Comparison of ENCODE assay signal across 1 cellular context in the genomic region with DNA sequence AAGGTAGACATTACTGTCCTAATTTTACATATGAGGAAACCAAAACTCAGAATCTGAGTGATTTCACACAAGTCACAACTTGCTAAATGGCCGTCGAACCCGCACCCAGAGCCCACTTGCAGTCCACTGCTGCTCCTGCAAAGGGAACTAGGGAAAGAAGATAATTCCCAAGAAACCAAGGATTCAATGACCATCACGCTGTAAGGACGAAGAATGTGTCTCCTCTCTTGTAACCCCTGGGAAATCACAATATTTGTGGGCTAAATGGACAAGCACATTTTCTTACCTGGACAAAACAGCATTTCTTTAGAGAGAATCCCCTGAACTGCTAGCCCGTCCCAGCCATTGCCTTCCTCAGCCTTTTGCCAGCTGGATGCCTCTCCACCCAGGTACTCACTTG.
TF ChIP-seq lines count a peak whose summit lies in the region.

No MANE protein-coding gene starts in this region.

TF ChIP-seq in WTC11, 78 proteins besides CTCF, POLR2A, EP300 and RAD21 (continued from another document):
- TF ChIP-seq, protein P1, sequence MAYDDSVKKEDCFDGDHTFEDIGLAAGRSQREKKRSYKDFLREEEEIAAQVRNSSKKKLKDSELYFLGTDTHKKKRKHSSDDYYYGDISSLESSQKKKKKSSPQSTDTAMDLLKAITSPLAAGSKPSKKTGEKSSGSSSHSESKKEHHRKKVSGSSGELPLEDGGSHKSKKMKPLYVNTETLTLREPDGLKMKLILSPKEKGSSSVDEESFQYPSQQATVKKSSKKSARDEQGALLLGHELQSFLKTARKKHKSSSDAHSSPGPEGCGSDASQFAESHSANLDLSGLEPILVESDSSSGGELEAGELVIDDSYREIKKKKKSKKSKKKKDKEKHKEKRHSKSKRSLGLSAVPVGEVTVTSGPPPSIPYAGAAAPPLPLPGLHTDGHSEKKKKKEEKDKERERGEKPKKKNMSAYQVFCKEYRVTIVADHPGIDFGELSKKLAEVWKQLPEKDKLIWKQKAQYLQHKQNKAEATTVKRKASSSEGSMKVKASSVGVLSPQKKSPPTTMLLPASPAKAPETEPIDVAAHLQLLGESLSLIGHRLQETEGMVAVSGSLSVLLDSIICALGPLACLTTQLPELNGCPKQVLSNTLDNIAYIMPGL (CRISPR knock-in tag; IDR thresholded peaks at IDR 0.05), result no peak
- TF ChIP-seq ZBTB21 (CRISPR knock-in tag; IDR thresholded peaks at IDR 0.05; ENCODE audit: borderline replicate concordance) (no peak), ZNF263 (CRISPR knock-in tag; IDR thresholded peaks at IDR 0.05; ENCODE audit: low read depth) (no peak), CREM (CRISPR knock-in tag; IDR thresholded peaks at IDR 0.05) (no peak), NR2C2 (CRISPR knock-in tag; IDR thresholded peaks at IDR 0.05) (no peak), ZNF396 (CRISPR knock-in tag; IDR thresholded peaks at IDR 0.05; ENCODE audit: borderline replicate concordance) (no peak)
- TF ChIP-seq, protein P2, sequence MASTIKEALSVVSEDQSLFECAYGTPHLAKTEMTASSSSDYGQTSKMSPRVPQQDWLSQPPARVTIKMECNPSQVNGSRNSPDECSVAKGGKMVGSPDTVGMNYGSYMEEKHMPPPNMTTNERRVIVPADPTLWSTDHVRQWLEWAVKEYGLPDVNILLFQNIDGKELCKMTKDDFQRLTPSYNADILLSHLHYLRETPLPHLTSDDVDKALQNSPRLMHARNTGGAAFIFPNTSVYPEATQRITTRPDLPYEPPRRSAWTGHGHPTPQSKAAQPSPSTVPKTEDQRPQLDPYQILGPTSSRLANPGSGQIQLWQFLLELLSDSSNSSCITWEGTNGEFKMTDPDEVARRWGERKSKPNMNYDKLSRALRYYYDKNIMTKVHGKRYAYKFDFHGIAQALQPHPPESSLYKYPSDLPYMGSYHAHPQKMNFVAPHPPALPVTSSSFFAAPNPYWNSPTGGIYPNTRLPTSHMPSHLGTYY (CRISPR knock-in tag; IDR thresholded peaks at IDR 0.05), result no peak
- TF ChIP-seq, protein P3, sequence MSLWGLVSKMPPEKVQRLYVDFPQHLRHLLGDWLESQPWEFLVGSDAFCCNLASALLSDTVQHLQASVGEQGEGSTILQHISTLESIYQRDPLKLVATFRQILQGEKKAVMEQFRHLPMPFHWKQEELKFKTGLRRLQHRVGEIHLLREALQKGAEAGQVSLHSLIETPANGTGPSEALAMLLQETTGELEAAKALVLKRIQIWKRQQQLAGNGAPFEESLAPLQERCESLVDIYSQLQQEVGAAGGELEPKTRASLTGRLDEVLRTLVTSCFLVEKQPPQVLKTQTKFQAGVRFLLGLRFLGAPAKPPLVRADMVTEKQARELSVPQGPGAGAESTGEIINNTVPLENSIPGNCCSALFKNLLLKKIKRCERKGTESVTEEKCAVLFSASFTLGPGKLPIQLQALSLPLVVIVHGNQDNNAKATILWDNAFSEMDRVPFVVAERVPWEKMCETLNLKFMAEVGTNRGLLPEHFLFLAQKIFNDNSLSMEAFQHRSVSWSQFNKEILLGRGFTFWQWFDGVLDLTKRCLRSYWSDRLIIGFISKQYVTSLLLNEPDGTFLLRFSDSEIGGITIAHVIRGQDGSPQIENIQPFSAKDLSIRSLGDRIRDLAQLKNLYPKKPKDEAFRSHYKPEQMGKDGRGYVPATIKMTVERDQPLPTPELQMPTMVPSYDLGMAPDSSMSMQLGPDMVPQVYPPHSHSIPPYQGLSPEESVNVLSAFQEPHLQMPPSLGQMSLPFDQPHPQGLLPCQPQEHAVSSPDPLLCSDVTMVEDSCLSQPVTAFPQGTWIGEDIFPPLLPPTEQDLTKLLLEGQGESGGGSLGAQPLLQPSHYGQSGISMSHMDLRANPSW (CRISPR knock-in tag; conservative IDR thresholded peaks at IDR 0.05; ENCODE audit: low read depth), result no peak
TF ChIP-seq in WTC11: peak in this region for 0.
